1 cellular context compared by ENCODE assay signal in genomic region chr3:36941162-36941561, GRCh38.
TF ChIP-seq lines count a peak whose summit lies in the region.

No MANE protein-coding gene starts in this region.

TF ChIP-seq in K562, 482 proteins besides CTCF, POLR2A, EP300 and RAD21:
- TF ChIP-seq BHLHE40 (IDR thresholded peaks at IDR 0.05; ENCODE audit: low read length) = no peak
- TF ChIP-seq GABPB1 (CRISPR knock-in tag; IDR thresholded peaks at IDR 0.05) = no peak
- TF ChIP-seq SREBF2 (CRISPR knock-in tag; IDR thresholded peaks at IDR 0.05) = no peak
- TF ChIP-seq NFIC (IDR thresholded peaks at IDR 0.05) = peak; percentile 90
- no peak for TF ChIP-seq GTF2B (IDR thresholded peaks at IDR 0.05; ENCODE audit: extremely low read depth, insufficient read length)
- no peak for TF ChIP-seq HDAC2 (IDR thresholded peaks at IDR 0.05)
- no peak for TF ChIP-seq ZNF764 (CRISPR knock-in tag; IDR thresholded peaks at IDR 0.05; ENCODE audit: low read depth)
- no peak for TF ChIP-seq ZNF146 (CRISPR knock-in tag; IDR thresholded peaks at IDR 0.05; ENCODE audit: unreplicated experiment)
